8 cellular contexts compared by ENCODE assay signal in genomic region chr1:40848530-40849189, GRCh38. TPM values are rescaled to one million over a fixed set of nuclear protein-coding genes. Genes with fewer than 3 reads are reported as not detected.
A peak's percentile ranks its signal among the peaks of the same experiment; 100 is the strongest.
DNase-seq lines count a peak whose midpoint lies in the region; ATAC-seq, FAIRE-seq and TF ChIP-seq lines count a peak whose summit lies in the region.

No MANE protein-coding gene starts in this region.

- H3K4me1 ChIP-seq in KMS-11 (ENCODE audit: low read depth, poor library complexity, severe bottlenecking): peaks cover 22% of the 10 kb centered on the region
- H3K4me1 ChIP-seq in OCI-LY7 (ENCODE audit: insufficient read depth, low read length, poor library complexity, severe bottlenecking): peaks cover 22% of the 10 kb centered on the region

- H2AFZ ChIP-seq in KMS-11 (ENCODE audit: low read depth) (no peak overlapping the region), OCI-LY7 (ENCODE audit: low read length) (peak overlapping the region; percentile 86; the same call in 1 of the 2 replicates)

- POLR2A ChIA-PET in OCI-LY7 (lab: Charles Lee): no interaction called here

- peak; percentile 38 for DNase-seq in DMS79 treated with DMSO at 0.1 percent for 48 hours (lab: John Stamatoyannopoulos, UW)
- DNase-seq in OCI-LY7 (ENCODE audit: low spot score): peak; percentile 45
- peak; percentile 83 for DNase-seq in dermis blood vessel endothelial cell
- DNase-seq in medulla oblongata (ENCODE audit: extremely low spot score): peak; percentile 84
- no peak for DNase-seq in GM12892 (ENCODE audit: insufficient read length)

- no peaks in the 10 kb centered on the region for H3K27me3 ChIP-seq in KMS-11 (ENCODE audit: insufficient read depth, low read depth)

- H3K4me2 ChIP-seq in KMS-11: no peak overlapping the region
- no peak overlapping the region for H3K4me2 ChIP-seq in OCI-LY7 (ENCODE audit: low read length)

- ATAC-seq in GM19395 (IDR thresholded peaks at IDR 0.05; ENCODE audit: unreplicated experiment): no peak
- ATAC-seq in HG02642 (IDR thresholded peaks at IDR 0.05; ENCODE audit: poor library complexity, unreplicated experiment): no peak

- no peaks in the 10 kb centered on the region for H3K9me3 ChIP-seq in OCI-LY7 (ENCODE audit: low read length)

- CTCF ChIA-PET in OCI-LY7 (lab: Charles Lee; ENCODE audit: unreplicated experiment): interaction anchor here (1.1 kb wide), 1 partner anchor 74 kb away, joined by 8 read pairs; no protein-coding TSS in a partner anchor

- H3K79me2 ChIP-seq in KMS-11 (ENCODE audit: insufficient read depth, low read depth) (no peaks in the 10 kb centered on the region), OCI-LY7 (ENCODE audit: insufficient read depth, low read depth, low read length) (no peaks in the 10 kb centered on the region)

- intact Hi-C loops in OCI-LY7 (cut with micrococcal nuclease; ENCODE audit: unreplicated experiment): no loop called here

- no peak for FAIRE-seq in GM12892 (lab: Jason Lieb, UNC)

- no peaks in the 10 kb centered on the region for H3K36me3 ChIP-seq in KMS-11 (ENCODE audit: insufficient read depth)
- no peaks in the 10 kb centered on the region for H3K36me3 ChIP-seq in OCI-LY7 (ENCODE audit: insufficient read depth, low read length)

- TF ChIP-seq CTCF in KMS-11 (conservative IDR thresholded peaks at IDR 0.05; ENCODE audit: low read depth, low read length): peak; percentile 75
- peak; percentile 76 for TF ChIP-seq CTCF in OCI-LY7 (conservative IDR thresholded peaks at IDR 0.05; ENCODE audit: low read length)

- H3K9ac ChIP-seq in KMS-11: no peak overlapping the region

- no peak overlapping the region for H3K27ac ChIP-seq in KMS-11
- H3K27ac ChIP-seq in OCI-LY7 (ENCODE audit: low read depth, low read length, poor library complexity, severe bottlenecking): no peak overlapping the region

- H3K4me3 ChIP-seq in KMS-11 (IDR thresholded peaks at IDR 0.05; ENCODE audit: insufficient read depth, low read depth, low read length) (no peak overlapping the region), OCI-LY7 (ENCODE audit: low read depth, low read length, poor library complexity, severe bottlenecking) (no peak overlapping the region)

- H4K20me1 ChIP-seq in KMS-11 (ENCODE audit: insufficient read depth) (no peaks in the 10 kb centered on the region), OCI-LY7 (ENCODE audit: insufficient read depth, low read length) (no peaks in the 10 kb centered on the region)

- no peaks in the 10 kb centered on the region for H3K9me2 ChIP-seq in OCI-LY7 (ENCODE audit: insufficient read depth, low read length)

- TF ChIP-seq POLR2A in GM12892 (IDR thresholded peaks at IDR 0.05; ENCODE audit: low read depth, low read length): no peak

- no TSS peak for BruUV-seq in OCI-LY7 (replicated peaks; lab: Mats Ljungman, UMichigan)

RNA-seq across cellular contexts. Expression of gene CITED4, which starts 13.5 kb away (rescaled TPM):
- total RNA-seq in OCI-LY7 (2014; rRNA removed; shearing (Covaris generic)): 2.0 TPM in 1 of 2 replicates, not detected in the other
- total RNA-seq in OCI-LY7 (2022): not detected in 2 replicates
- 3.9 and 8.0 TPM in 2 replicates for total RNA-seq in dermis blood vessel endothelial cell
- not detected for polyA plus RNA-seq in GM12892 (2012; ENCODE audit: missing spikeins)
